Comparison of ENCODE assay signal across 1 cellular context in genomic region chrX:54044877-54045328, GRCh38.
TF ChIP-seq lines count a peak whose summit lies in the region.

No MANE protein-coding gene starts in this region.

TF ChIP-seq in GM12878, 131 proteins besides CTCF, POLR2A, EP300 and RAD21 (continued from another document):
- TF ChIP-seq SMAD5 (IDR thresholded peaks at IDR 0.05; ENCODE audit: low read depth) (0 out of 2 replicates have a peak, but pooled peaks have one; percentile 35), JUNB (IDR thresholded peaks at IDR 0.05) (no peak), STAT3 (IDR thresholded peaks at IDR 0.05; ENCODE audit: low read depth, low read length) (no peak), CBX3 (IDR thresholded peaks at IDR 0.05; ENCODE audit: borderline replicate concordance, low read depth) (no peak), ESRRA (IDR thresholded peaks at IDR 0.05; ENCODE audit: low read length) (no peak), CREM (IDR thresholded peaks at IDR 0.05; ENCODE audit: low read depth) (no peak), HCFC1 (IDR thresholded peaks at IDR 0.05; ENCODE audit: low read length) (no peak), NFXL1 (IDR thresholded peaks at IDR 0.05; ENCODE audit: borderline replicate concordance) (no peak), MEF2A (IDR thresholded peaks at IDR 0.05; ENCODE audit: insufficient read depth, low read depth, low read length) (no peak), ZNF217 (IDR thresholded peaks at IDR 0.05) (no peak), POLR2AphosphoS2 (IDR thresholded peaks at IDR 0.05; ENCODE audit: low read depth, low read length) (no peak), SUPT20H (IDR thresholded peaks at IDR 0.05; ENCODE audit: borderline replicate concordance, control insufficient read depth, low read depth, low read length) (no peak), PRDM15 (CRISPR knock-in tag; IDR thresholded peaks at IDR 0.05) (no peak), RELB (IDR thresholded peaks at IDR 0.05; ENCODE audit: low read depth) (no peak; the same call in 1 of the 2 replicates), CHD2 (IDR thresholded peaks at IDR 0.05; ENCODE audit: borderline replicate concordance, low read depth, low read length) (no peak), MTA3 (IDR thresholded peaks at IDR 0.05; ENCODE audit: borderline replicate concordance, low read length) (no peak)
